ENCODE assay signal across 22 cellular contexts in the genomic region with DNA sequence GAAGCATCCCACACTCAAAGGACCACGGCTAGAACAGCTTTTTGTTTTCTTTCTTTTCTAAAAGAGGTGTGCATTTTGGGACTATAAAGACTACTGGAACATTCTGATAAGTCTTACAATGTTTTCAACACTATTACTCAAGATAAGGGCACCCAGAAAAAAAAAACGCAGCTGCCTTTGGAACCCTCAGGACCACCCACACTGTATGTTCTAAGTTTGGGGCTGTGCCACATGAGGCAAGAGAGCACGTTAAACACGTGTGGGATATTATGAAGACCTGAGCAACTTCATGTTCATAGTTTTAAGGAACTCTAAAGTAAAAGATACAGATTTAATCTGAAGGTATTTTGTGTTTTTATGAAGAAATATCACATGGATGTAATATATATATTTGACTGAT.
"Had no signal": no experiment of that assay in that cellular context is flagged by ENCODE, and none has a peak within 500 bp of the region (broad histone marks: within the 10 kb centered on the region; RNA-seq: fewer than 3 reads in every experiment).

No MANE protein-coding gene starts in this region.

- H3K4me1 Mint-ChIP-seq: activated B cell treated with CpG ODN at 0.5 μM for 24 hours; activated CD4-positive, alpha-beta memory T cell treated with anti-CD3 and anti-CD28 coated beads, Interleukin-2, amount 10 ng/mL, durations not matched to agents 7 days and 5 days; activated naive CD4-positive, alpha-beta T cell treated with anti-CD3 and anti-CD28 coated beads, Interleukin-2, amount 10 ng/mL, durations not matched to agents 7 days and 5 days; T-helper 17 cell had no signal

- H3K4me2 ChIP-seq: PC-9 had no signal

- H3K27ac Mint-ChIP-seq: activated B cell treated with CpG ODN at 0.5 μM for 24 hours; activated CD4-positive, alpha-beta memory T cell treated with anti-CD3 and anti-CD28 coated beads, Interleukin-2, amount 10 ng/mL, durations not matched to agents 7 days and 5 days; activated CD4-positive, alpha-beta T cell treated with anti-CD3 and anti-CD28 coated beads, Interleukin-2, amount 10 ng/mL, durations not matched to agents 7 days and 5 days; activated naive CD4-positive, alpha-beta T cell treated with anti-CD3 and anti-CD28 coated beads, Interleukin-2, amount 10 ng/mL, durations not matched to agents 7 days and 5 days; activated naive CD8-positive, alpha-beta T cell treated with anti-CD3 and anti-CD28 coated beads for 36 hours; activated T-helper 2 cell treated with anti-CD3 and anti-CD28 coated beads, Interferon-gamma antibody, Interleukin-2, Interleukin-4, amounts not matched to agents 10 μg/mL and 5 μg/mL and 100 μg/mL, durations not matched to agents 14 hours and 24 hours and 36 hours; T-helper 17 cell had no signal

- H3K9me3 Mint-ChIP-seq: activated B cell treated with CpG ODN at 0.5 μM for 24 hours; activated CD4-positive, alpha-beta memory T cell treated with anti-CD3 and anti-CD28 coated beads, Interleukin-2, amount 10 ng/mL, durations not matched to agents 7 days and 5 days; activated CD4-positive, alpha-beta T cell treated with anti-CD3 and anti-CD28 coated beads, Interleukin-2, amount 10 ng/mL, durations not matched to agents 7 days and 5 days; activated naive CD4-positive, alpha-beta T cell treated with anti-CD3 and anti-CD28 coated beads, Interleukin-2, amount 10 ng/mL, durations not matched to agents 7 days and 5 days; activated naive CD8-positive, alpha-beta T cell treated with anti-CD3 and anti-CD28 coated beads for 36 hours; activated T-helper 2 cell treated with anti-CD3 and anti-CD28 coated beads, Interferon-gamma antibody, Interleukin-2, Interleukin-4, amounts not matched to agents 10 μg/mL and 5 μg/mL and 100 μg/mL, durations not matched to agents 14 hours and 24 hours and 36 hours had no signal

- H2AFZ ChIP-seq: PC-9 had no signal

- H3K27ac ChIP-seq: PC-9, SK-N-MC had no signal

- ATAC-seq: K562, T-helper 17 cell had no signal

- H3K27me3 Mint-ChIP-seq: activated B cell treated with CpG ODN at 0.5 μM for 24 hours; activated CD4-positive, alpha-beta memory T cell treated with anti-CD3 and anti-CD28 coated beads, Interleukin-2, amount 10 ng/mL, durations not matched to agents 7 days and 5 days; activated CD4-positive, alpha-beta T cell treated with anti-CD3 and anti-CD28 coated beads, Interleukin-2, amount 10 ng/mL, durations not matched to agents 7 days and 5 days; activated naive CD8-positive, alpha-beta T cell treated with anti-CD3 and anti-CD28 coated beads for 36 hours; T-helper 17 cell had no signal

- H3K4me3 Mint-ChIP-seq: activated B cell treated with CpG ODN at 0.5 μM for 24 hours; activated CD4-positive, alpha-beta memory T cell treated with anti-CD3 and anti-CD28 coated beads, Interleukin-2, amount 10 ng/mL, durations not matched to agents 7 days and 5 days; activated CD4-positive, alpha-beta T cell treated with anti-CD3 and anti-CD28 coated beads, Interleukin-2, amount 10 ng/mL, durations not matched to agents 7 days and 5 days; activated naive CD4-positive, alpha-beta T cell treated with anti-CD3 and anti-CD28 coated beads, Interleukin-2, amount 10 ng/mL, durations not matched to agents 7 days and 5 days; activated naive CD8-positive, alpha-beta T cell treated with anti-CD3 and anti-CD28 coated beads for 36 hours; T-helper 17 cell had no signal

- H3K36me3 Mint-ChIP-seq: activated naive CD4-positive, alpha-beta T cell treated with anti-CD3 and anti-CD28 coated beads, Interleukin-2, amount 10 ng/mL, durations not matched to agents 7 days and 5 days had no signal

- DNase-seq: activated B cell treated with CpG ODN at 0.5 μM for 24 hours; activated CD4-positive, alpha-beta memory T cell treated with anti-CD3 and anti-CD28 coated beads, Interleukin-2, amount 10 ng/mL, durations not matched to agents 7 days and 5 days; activated CD4-positive, alpha-beta T cell treated with anti-CD3 and anti-CD28 coated beads, Interleukin-2, amount 10 ng/mL, durations not matched to agents 7 days and 5 days; activated gamma-delta T cell treated with Interleukin-2 at 50 U/mL for 16 hours; activated naive CD4-positive, alpha-beta T cell treated with anti-CD3 and anti-CD28 coated beads, Interleukin-2, amount 10 ng/mL, durations not matched to agents 7 days and 5 days; activated naive CD8-positive, alpha-beta T cell treated with anti-CD3 and anti-CD28 coated beads for 36 hours; activated T-cell treated with anti-CD3 and anti-CD28 coated beads for 4 hours; activated T-cell treated with anti-CD3 and anti-CD28 coated beads, Interleukin-2, amount 50 U/mL, for 48 hours; Karpas-422; NCI-H1105 treated with DMSO at 0.1 percent for 48 hours; NCI-H1436 treated with DMSO at 0.1 percent for 48 hours; NCI-H187; NCI-H2081; NCI-H446; NCI-H524; PC-9; SIG-M5; T-helper 17 cell; T1000 had no signal

- H3K4me3 ChIP-seq: K562, PC-9, SK-N-MC had no signal
